18 cellular contexts compared by ENCODE assay signal in genomic region chr1:35587736-35588135, GRCh38. TPM values are rescaled to one million over a fixed set of nuclear protein-coding genes. Genes with fewer than 3 reads are reported as not detected.
DNase-seq lines count a peak whose midpoint lies in the region; ATAC-seq and TF ChIP-seq lines count a peak whose summit lies in the region.
"Had no signal": no experiment of that assay in that cellular context is flagged by ENCODE, and none has a peak within 500 bp of the region (broad histone marks: within the 10 kb centered on the region; RNA-seq: fewer than 3 reads in every experiment).

No MANE protein-coding gene starts in this region.

- no peak for ATAC-seq in activated CD8-positive, alpha-beta memory T cell treated with anti-CD3 and anti-CD28 coated beads, Interleukin-2, amount 10 ng/mL, durations not matched to agents 7 days and 5 days
- no peak for ATAC-seq in upper lobe of right lung
- ATAC-seq: A549, GM12878 had no signal

- CTCF ChIA-PET in activated CD8-positive, alpha-beta memory T cell treated with anti-CD3 and anti-CD28 coated beads, Interleukin-2, amount 10 ng/mL, durations not matched to agents 7 days and 5 days (lab: Charles Lee), result no interaction called here

- peaks cover under 1% of the 10 kb centered on the region for H3K4me1 Mint-ChIP-seq in activated CD8-positive, alpha-beta memory T cell treated with anti-CD3 and anti-CD28 coated beads, Interleukin-2, amount 10 ng/mL, durations not matched to agents 7 days and 5 days

- peak; percentile 28 for DNase-seq in activated CD8-positive, alpha-beta memory T cell treated with anti-CD3 and anti-CD28 coated beads, Interleukin-2, amount 50 U/mL, for 48 hours
- no peak for DNase-seq in activated CD8-positive, alpha-beta memory T cell treated with anti-CD3 and anti-CD28 coated beads, Interleukin-2, amount 10 ng/mL, durations not matched to agents 7 days and 5 days
- DNase-seq in cardiac septum (ENCODE audit: low spot score) (peak; percentile 26), left ventricle myocardium inferior (no peak), osteoblast (ENCODE audit: insufficient read length, low spot score, missing footprints) (peak; percentile 58), upper lobe of right lung (peak; percentile 40), putamen (ENCODE audit: low spot score) (no peak), GF-D8 (lab: John Stamatoyannopoulos, UW) (no peak)
- DNase-seq: AML-193; Caco-2; CD4-positive, alpha-beta T cell; DMS79 treated with DMSO at 0.1 percent for 48 hours; GM23248; HCEC 1CT had no signal

- no peaks in the 10 kb centered on the region for H3K36me3 Mint-ChIP-seq in activated CD8-positive, alpha-beta memory T cell treated with anti-CD3 and anti-CD28 coated beads, Interleukin-2, amount 10 ng/mL, durations not matched to agents 7 days and 5 days

- no peak overlapping the region for H3K4me3 Mint-ChIP-seq in activated CD8-positive, alpha-beta memory T cell treated with anti-CD3 and anti-CD28 coated beads, Interleukin-2, amount 10 ng/mL, durations not matched to agents 7 days and 5 days
- H3K4me3 Mint-ChIP-seq: CD4-positive, alpha-beta T cell had no signal

- H3K27me3 Mint-ChIP-seq in activated CD8-positive, alpha-beta memory T cell treated with anti-CD3 and anti-CD28 coated beads, Interleukin-2, amount 10 ng/mL, durations not matched to agents 7 days and 5 days, result no peaks in the 10 kb centered on the region
- H3K27me3 Mint-ChIP-seq: CD4-positive, alpha-beta T cell had no signal

- H4K20me1 ChIP-seq in osteoblast (ENCODE audit: insufficient read depth, low read length), result no peaks in the 10 kb centered on the region

- intact Hi-C loops in cardiac septum (cut with DNase I), result no loop called here
- intact Hi-C loops in left ventricle myocardium inferior (cut with micrococcal nuclease), result no loop called here
- intact Hi-C loops in upper lobe of right lung (cut with DNase I), result no loop called here

- H3K79me2 ChIP-seq in osteoblast (ENCODE audit: insufficient read depth, low read length), result no peaks in the 10 kb centered on the region

- no peaks in the 10 kb centered on the region for H3K27me3 ChIP-seq in left ventricle myocardium inferior (ENCODE audit: low read depth)
- no peaks in the 10 kb centered on the region for H3K27me3 ChIP-seq in osteoblast (ENCODE audit: insufficient read depth, low read length)
- H3K27me3 ChIP-seq in upper lobe of right lung, result no peaks in the 10 kb centered on the region

- no peaks in the 10 kb centered on the region for H3K9me3 Mint-ChIP-seq in activated CD8-positive, alpha-beta memory T cell treated with anti-CD3 and anti-CD28 coated beads, Interleukin-2, amount 10 ng/mL, durations not matched to agents 7 days and 5 days (ENCODE audit: low read depth)
- H3K9me3 Mint-ChIP-seq: CD4-positive, alpha-beta T cell had no signal

- H3K36me3 ChIP-seq in left ventricle myocardium inferior (peaks cover 5% of the 10 kb centered on the region), osteoblast (ENCODE audit: insufficient read depth, low read length) (no peaks in the 10 kb centered on the region), upper lobe of right lung (no peaks in the 10 kb centered on the region)

- H3K27ac ChIP-seq in left ventricle myocardium inferior (replicated peaks), result no peak overlapping the region
- no peak overlapping the region for H3K27ac ChIP-seq in osteoblast (ENCODE audit: low read depth, low read length)
- no peak overlapping the region for H3K27ac ChIP-seq in upper lobe of right lung
- H3K27ac ChIP-seq: 22Rv1, A549, C4-2B, GM23248 had no signal

- H3K4me3 ChIP-seq in left ventricle myocardium inferior, result no peak overlapping the region
- no peak overlapping the region for H3K4me3 ChIP-seq in osteoblast (ENCODE audit: insufficient read depth, low read length)
- no peak overlapping the region for H3K4me3 ChIP-seq in upper lobe of right lung
- H3K4me3 ChIP-seq: A549, GM12878, GM23248 had no signal

- no peak overlapping the region for H2AFZ ChIP-seq in osteoblast (ENCODE audit: low read length)
- H2AFZ ChIP-seq: GM23248 had no signal

- no peak for TF ChIP-seq CTCF in left ventricle myocardium inferior (IDR thresholded peaks at IDR 0.05; ENCODE audit: borderline replicate concordance)
- TF ChIP-seq CTCF in osteoblast (IDR thresholded peaks at IDR 0.05; ENCODE audit: extremely low read depth, low read depth, low read length), result no peak
- no peak for TF ChIP-seq CTCF in upper lobe of right lung (IDR thresholded peaks at IDR 0.05)

- no peak overlapping the region for H3K27ac Mint-ChIP-seq in activated CD8-positive, alpha-beta memory T cell treated with anti-CD3 and anti-CD28 coated beads, Interleukin-2, amount 10 ng/mL, durations not matched to agents 7 days and 5 days
- H3K27ac Mint-ChIP-seq: CD4-positive, alpha-beta T cell had no signal

- no peaks in the 10 kb centered on the region for H3K9me3 ChIP-seq in left ventricle myocardium inferior (replicated peaks)
- H3K9me3 ChIP-seq in osteoblast (ENCODE audit: low read depth, low read length), result no peaks in the 10 kb centered on the region
- H3K9me3 ChIP-seq in upper lobe of right lung, result no peaks in the 10 kb centered on the region
- H3K9me3 ChIP-seq: A549, Caco-2 had no signal

- no peak overlapping the region for H3K4me2 ChIP-seq in osteoblast (ENCODE audit: insufficient read depth, low read length)
- H3K4me2 ChIP-seq: A549 had no signal

- no peaks in the 10 kb centered on the region for H3K4me1 ChIP-seq in left ventricle myocardium inferior
- H3K4me1 ChIP-seq in osteoblast (ENCODE audit: insufficient read depth, low read length), result no peaks in the 10 kb centered on the region
- H3K4me1 ChIP-seq in upper lobe of right lung, result no peaks in the 10 kb centered on the region
- H3K4me1 ChIP-seq: A549, Caco-2 had no signal

RNA-seq across cellular contexts. Expression of gene TFAP2E, which starts 14.6 kb away (rescaled TPM):
- 1 to 10 TPM in 1 of 2 experiments, under 1 TPM in 1; 0.68 to 1.0 TPM for total RNA-seq in activated CD8-positive, alpha-beta memory T cell treated with anti-CD3 and anti-CD28 coated beads, Interleukin-2, amount 10 ng/mL, durations not matched to agents 7 days and 5 days
- total RNA-seq in cardiac septum (0.48 TPM), left ventricle myocardium inferior (0.30 TPM), osteoblast (under 0.01 and 0.29 TPM in 2 replicates), upper lobe of right lung (1.9 TPM)
- total RNA-seq: GM23248 had no signal

RNA-seq across cellular contexts. Expression of gene NCDN, which starts 30.1 kb away (rescaled TPM):
- 10 to 100 TPM; 20.1 to 31.7 TPM for total RNA-seq in activated CD8-positive, alpha-beta memory T cell treated with anti-CD3 and anti-CD28 coated beads, Interleukin-2, amount 10 ng/mL, durations not matched to agents 7 days and 5 days
- total RNA-seq in cardiac septum (56.0 TPM), left ventricle myocardium inferior (26.1 TPM), osteoblast (25.9 and 30.0 TPM in 2 replicates), upper lobe of right lung (24.8 TPM)

RNA-seq across cellular contexts. Expression of gene KIAA0319L, which starts 30.5 kb away (rescaled TPM):
- total RNA-seq in activated CD8-positive, alpha-beta memory T cell treated with anti-CD3 and anti-CD28 coated beads, Interleukin-2, amount 10 ng/mL, durations not matched to agents 7 days and 5 days, result 10 to 100 TPM; 36.0 to 45.7 TPM
- total RNA-seq in cardiac septum, result 84.0 TPM
- total RNA-seq in left ventricle myocardium inferior, result 64.3 TPM
- total RNA-seq in osteoblast, result 44.9 and 48.9 TPM in 2 replicates
- 87.7 TPM for total RNA-seq in upper lobe of right lung

RNA-seq across cellular contexts. Expression of gene PSMB2, which starts 53.6 kb away (rescaled TPM):
- total RNA-seq in activated CD8-positive, alpha-beta memory T cell treated with anti-CD3 and anti-CD28 coated beads, Interleukin-2, amount 10 ng/mL, durations not matched to agents 7 days and 5 days, result 100 to 1,000 TPM in 1 of 2 experiments, 10 to 100 TPM in 1; 88.8 to 103 TPM
- total RNA-seq in cardiac septum (35.6 TPM), left ventricle myocardium inferior (39.9 TPM), osteoblast (17.1 and 18.5 TPM in 2 replicates), upper lobe of right lung (44.1 TPM)

Comparison
In these comparisons a context has a peak if more than half of its experiments do, and no peak if none do; other contexts are left out.
1. DNase-seq: peak in activated CD8-positive, alpha-beta memory T cell treated with anti-CD3 and anti-CD28 coated beads, Interleukin-2, amount 50 U/mL, for 48 hours (single experiment), cardiac septum (single experiment), osteoblast (single experiment) and upper lobe of right lung (single experiment); none in activated CD8-positive, alpha-beta memory T cell treated with anti-CD3 and anti-CD28 coated beads, Interleukin-2, amount 10 ng/mL, durations not matched to agents 7 days and 5 days (single experiment), left ventricle myocardium inferior (single experiment), putamen (single experiment) and GF-D8 (single experiment).